In genomic region chr1:47527653-47528272, GRCh38 we compare ENCODE assay signal across 1 cellular context.
A peak's percentile ranks its signal among the peaks of the same experiment; 100 is the strongest.
TF ChIP-seq lines count a peak whose summit lies in the region.

No MANE protein-coding gene starts in this region.

TF ChIP-seq in H1, 55 proteins besides CTCF, POLR2A, EP300 and RAD21:
- TF ChIP-seq SAP30 (IDR thresholded peaks at IDR 0.05; ENCODE audit: insufficient read depth, insufficient replicate concordance, low read length): no peak
- 0 out of 2 replicates have a peak, but pooled peaks have one; percentile 22 for TF ChIP-seq MAX (IDR thresholded peaks at IDR 0.05)
- no peak for TF ChIP-seq CHD7 (IDR thresholded peaks at IDR 0.05; ENCODE audit: insufficient replicate concordance, low read length)
- no peak for TF ChIP-seq BRCA1 (IDR thresholded peaks at IDR 0.05; ENCODE audit: low read depth, low read length)
- TF ChIP-seq EZH2 (IDR thresholded peaks at IDR 0.05; ENCODE audit: low read depth, low read length, severe bottlenecking): no peak
- no peak for TF ChIP-seq USF2 (IDR thresholded peaks at IDR 0.05; ENCODE audit: low read length)
- no peak for TF ChIP-seq SUZ12 (IDR thresholded peaks at IDR 0.05; ENCODE audit: low read length)
- TF ChIP-seq E2F6 (IDR thresholded peaks at IDR 0.05): peak; percentile 33; the same call in 1 of the 2 replicates
- no peak for TF ChIP-seq RBBP5 (IDR thresholded peaks at IDR 0.05; ENCODE audit: borderline replicate concordance, low read depth, low read length)
